In genomic region chr20:510328-511057, GRCh38 we compare ENCODE assay signal across 8 cellular contexts. TPM values are rescaled to one million over a fixed set of nuclear protein-coding genes. Genes with fewer than 3 reads are reported as not detected.
A peak's percentile ranks its signal among the peaks of the same experiment; 100 is the strongest.
DNase-seq lines count a peak whose midpoint lies in the region; ATAC-seq and TF ChIP-seq lines count a peak whose summit lies in the region.
"Not testable (repeated sequence)": the region's sequence is repeated elsewhere in the genome, so short reads cannot be mapped to it uniquely, and the experiment has no call there.

No MANE protein-coding gene starts in this region.

- H3K79me2 ChIP-seq in OCI-LY7 (ENCODE audit: insufficient read depth, low read depth, low read length) (peaks cover 74% of the 10 kb centered on the region), hepatocyte (peaks cover 100% of the 10 kb centered on the region)

- H3K27me3 Mint-ChIP-seq in WTC11 (ENCODE audit: low read depth); stimulated activated naive B cell treated with anti-CD40 and anti-IgM and Interleukin-4, amounts not matched to agents 10 μg/mL and 1 μg/mL and 100 μg/mL, for 72 hours: not testable (repeated sequence)

- H3K4me2 ChIP-seq in BLaER1 = peak overlapping the region; percentile 21; the same call in 1 of the 2 replicates
- not testable (repeated sequence) for H3K4me2 ChIP-seq in OCI-LY7 (ENCODE audit: low read length); hepatocyte

- peaks cover 47% of the 10 kb centered on the region for H3K4me1 ChIP-seq in BLaER1
- peaks cover 16% of the 10 kb centered on the region for H3K4me1 ChIP-seq in OCI-LY7 (ENCODE audit: insufficient read depth, low read length, poor library complexity, severe bottlenecking)
- not testable (repeated sequence) for H3K4me1 ChIP-seq in colonic mucosa; hepatocyte (ENCODE audit: insufficient read depth)
- H3K4me1 ChIP-seq in mucosa of descending colon (ENCODE audit: low read depth) = peaks cover 16% of the 10 kb centered on the region

- not testable (repeated sequence) for H3K4me1 Mint-ChIP-seq in WTC11
- H3K4me1 Mint-ChIP-seq in stimulated activated naive B cell treated with anti-CD40 and anti-IgM and Interleukin-4, amounts not matched to agents 10 μg/mL and 1 μg/mL and 100 μg/mL, for 72 hours = peaks cover 29 to 63% of the 10 kb centered on the region in 2 donors

- H3K9me3 Mint-ChIP-seq in WTC11; stimulated activated naive B cell treated with anti-CD40 and anti-IgM and Interleukin-4, amounts not matched to agents 10 μg/mL and 1 μg/mL and 100 μg/mL, for 72 hours: not testable (repeated sequence)

- not testable (repeated sequence) for H3K4me3 Mint-ChIP-seq in WTC11; stimulated activated naive B cell treated with anti-CD40 and anti-IgM and Interleukin-4, amounts not matched to agents 10 μg/mL and 1 μg/mL and 100 μg/mL, for 72 hours

- not testable (repeated sequence) for H3K27ac Mint-ChIP-seq in WTC11
- H3K27ac Mint-ChIP-seq in stimulated activated naive B cell treated with anti-CD40 and anti-IgM and Interleukin-4, amounts not matched to agents 10 μg/mL and 1 μg/mL and 100 μg/mL, for 72 hours = peak overlapping the region; percentile 20

- not testable (repeated sequence) for H3K4me3 ChIP-seq in BLaER1; OCI-LY7 (ENCODE audit: low read depth, low read length, poor library complexity, severe bottlenecking); colonic mucosa; hepatocyte; mucosa of descending colon

- WGBS in hepatocyte (ENCODE audit: low lambda C conversion rate, missing lambda C conversion rate) = 88% methylated on average over 9 of the region's 9 CpGs

- H3K9me2 ChIP-seq in OCI-LY7 (ENCODE audit: insufficient read depth, low read length); hepatocyte (replicated peaks; ENCODE audit: insufficient read depth): not testable (repeated sequence)

- DNase-seq in HuH-7 (ENCODE audit: low spot score) (peak; percentile 17), colonic mucosa (peak; percentile 25), hepatocyte (ENCODE audit: low spot score) (peak; percentile 8), mucosa of descending colon (peak in 1 of 3 donors; percentile 28)
- DNase-seq in OCI-LY7 (ENCODE audit: low spot score); WTC11 (ENCODE audit: low spot score); stimulated activated naive B cell treated with anti-CD40 and anti-IgM and Interleukin-4, amounts not matched to agents 10 μg/mL and 1 μg/mL and 100 μg/mL, for 72 hours: not testable (repeated sequence)

- H3K9me3 ChIP-seq in BLaER1; OCI-LY7 (ENCODE audit: low read length); colonic mucosa; hepatocyte (ENCODE audit: low read depth); mucosa of descending colon: not testable (repeated sequence)

- H4K20me1 ChIP-seq in BLaER1 (peaks cover 100% of the 10 kb centered on the region), OCI-LY7 (ENCODE audit: insufficient read depth, low read length) (peaks cover 14% of the 10 kb centered on the region), hepatocyte (ENCODE audit: insufficient read depth, poor library complexity, severe bottlenecking) (peaks cover 89% of the 10 kb centered on the region)

- H3K36me3 ChIP-seq in BLaER1 (peaks cover 69% of the 10 kb centered on the region), OCI-LY7 (ENCODE audit: insufficient read depth, low read length) (peaks cover 77% of the 10 kb centered on the region)
- H3K36me3 ChIP-seq in colonic mucosa; hepatocyte (replicated peaks; ENCODE audit: insufficient read depth, low read depth); mucosa of descending colon (ENCODE audit: low read depth): not testable (repeated sequence)

- intact Hi-C loops in OCI-LY7 (cut with micrococcal nuclease; ENCODE audit: unreplicated experiment); colonic mucosa (cut with DNase I); mucosa of descending colon (cut with DNase I, micrococcal nuclease): not testable (repeated sequence)

- not testable (repeated sequence) for H3K9ac ChIP-seq in BLaER1; colonic mucosa (ENCODE audit: low read depth in 2 of 2, low read length in 2 of 2)

- not testable (repeated sequence) for ATAC-seq in WTC11; stimulated activated naive B cell treated with anti-CD40 and anti-IgM and Interleukin-4, amounts not matched to agents 10 μg/mL and 1 μg/mL and 100 μg/mL, for 72 hours (replicated peaks)
- ATAC-seq in mucosa of descending colon = peak; percentile 91

- BruUV-seq in OCI-LY7 (replicated peaks; lab: Mats Ljungman, UMichigan) = not testable (repeated sequence)

- not testable (repeated sequence) for H3K27ac ChIP-seq in BLaER1; OCI-LY7 (ENCODE audit: low read depth, low read length, poor library complexity, severe bottlenecking)
- H3K27ac ChIP-seq in colonic mucosa = peak overlapping the region; percentile 59
- peak overlapping the region; percentile 49 for H3K27ac ChIP-seq in hepatocyte

- CTCF ChIA-PET in OCI-LY7 (lab: Charles Lee; ENCODE audit: unreplicated experiment) = not testable (repeated sequence)
- CTCF ChIA-PET in WTC11 (lab: Charles Lee) = interaction anchor here (1.0 to 1.1 kb wide), 3 partner anchors 64 to 229 kb away, joined by 3 to 4 read pairs (median 3); no protein-coding TSS in a partner anchor

- H2AFZ ChIP-seq in OCI-LY7 (ENCODE audit: low read length); hepatocyte: not testable (repeated sequence)

- peaks cover 34% of the 10 kb centered on the region for H3K36me3 Mint-ChIP-seq in WTC11
- peaks cover 20 to 39% of the 10 kb centered on the region in 2 donors for H3K36me3 Mint-ChIP-seq in stimulated activated naive B cell treated with anti-CD40 and anti-IgM and Interleukin-4, amounts not matched to agents 10 μg/mL and 1 μg/mL and 100 μg/mL, for 72 hours

- not testable (repeated sequence) for H3K27me3 ChIP-seq in BLaER1, colonic mucosa, hepatocyte

- 0 out of 2 replicates have a peak, but pooled peaks have one; percentile 16 for TF ChIP-seq CTCF in OCI-LY7 (conservative IDR thresholded peaks at IDR 0.05; ENCODE audit: low read length)
- not testable (repeated sequence) for TF ChIP-seq CTCF in WTC11 (IDR thresholded peaks at IDR 0.05); colonic mucosa (IDR thresholded peaks at IDR 0.05); mucosa of descending colon (IDR thresholded peaks at IDR 0.05)
- peak; percentile 18 for TF ChIP-seq CTCF in hepatocyte (IDR thresholded peaks at IDR 0.05; ENCODE audit: poor library complexity)

- POLR2A ChIA-PET in OCI-LY7 (lab: Charles Lee) = interaction anchor here (0.6 to 1.5 kb wide), 3 partner anchors 16 to 27 kb away, joined by 4 read pairs; no protein-coding TSS in a partner anchor
- POLR2A ChIA-PET in WTC11 (lab: Charles Lee) = not testable (repeated sequence)

TF ChIP-seq in WTC11, 78 proteins besides CTCF, POLR2A, EP300 and RAD21:
- TF ChIP-seq GABPB1 (CRISPR knock-in tag; IDR thresholded peaks at IDR 0.05) = peak; percentile 22

RNA-seq across cellular contexts. Expression of gene CSNK2A1, which starts 33.1 kb away (rescaled TPM):
- total RNA-seq in OCI-LY7 (2014; rRNA removed; shearing (Covaris generic)) = 69.8 and 90.8 TPM in 2 replicates
- total RNA-seq in OCI-LY7 (2022) (164 and 174 TPM in 2 replicates), WTC11 (2021) (235 to 244 TPM (median 236 TPM) in 3 replicates), colonic mucosa (100 to 1,000 TPM; 107 to 144 TPM), hepatocyte (157 and 173 TPM in 2 replicates), mucosa of descending colon (100 to 1,000 TPM; 104 to 127 (median 117) TPM)
- 63.9 and 65.6 TPM in 2 replicates for polyA plus RNA-seq in hepatocyte

RNA-seq across cellular contexts. Expression of gene TBC1D20, which starts 48.2 kb away (rescaled TPM):
- 20.8 and 22.1 TPM in 2 replicates for total RNA-seq in OCI-LY7 (2014; rRNA removed; shearing (Covaris generic))
- total RNA-seq in OCI-LY7 (2022) (17.4 and 19.0 TPM in 2 replicates), WTC11 (2021) (14.6 to 15.6 TPM (median 15.4 TPM) in 3 replicates), colonic mucosa (10 to 100 TPM; 25.4 to 31.9 TPM), hepatocyte (29.3 and 32.8 TPM in 2 replicates), mucosa of descending colon (10 to 100 TPM; 30.4 to 49.6 (median 36.0) TPM)
- polyA plus RNA-seq in hepatocyte = 33.9 and 35.8 TPM in 2 replicates
